ENCODE assay signal across 34 cellular contexts in the genomic region with DNA sequence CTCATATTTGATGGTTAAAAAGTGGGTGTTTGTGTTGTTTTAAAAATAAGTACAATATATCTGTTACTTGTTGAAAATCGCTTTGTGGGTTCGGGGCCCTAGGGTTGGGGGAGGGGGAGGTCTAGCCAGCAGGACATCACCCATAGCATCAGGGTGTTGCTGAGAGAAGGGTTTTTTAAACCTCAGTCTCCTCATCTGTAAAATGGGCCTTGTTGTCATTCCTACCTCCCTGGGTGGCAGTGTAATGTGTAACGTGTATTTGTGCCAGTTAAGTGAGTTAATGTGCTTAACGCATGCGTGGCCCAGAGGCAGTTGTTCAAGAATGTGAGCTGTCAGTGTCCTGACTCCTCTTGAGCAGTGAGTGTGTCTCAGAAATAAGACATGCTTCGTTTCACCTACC.
"Had no signal": no experiment of that assay in that cellular context is flagged by ENCODE, and none has a peak within 500 bp of the region (broad histone marks: within the 10 kb centered on the region; RNA-seq: fewer than 3 reads in every experiment).

No MANE protein-coding gene starts in this region.

- H3K4me3 ChIP-seq: ascending aorta, breast epithelium, cardiac muscle cell, coronary artery, esophagus muscularis mucosa, gastroesophageal sphincter, heart right ventricle had no signal

- H3K9me3 Mint-ChIP-seq: activated B cell treated with CpG ODN at 0.5 μM for 24 hours; activated CD8-positive, alpha-beta T cell treated with anti-CD3 and anti-CD28 coated beads for 36 hours; activated naive CD4-positive, alpha-beta T cell treated with anti-CD3 and anti-CD28 coated beads, Interleukin-2, amount 10 ng/mL, durations not matched to agents 7 days and 5 days; activated naive CD4-positive, alpha-beta T cell treated with anti-CD3 and anti-CD28 coated beads, Interleukin-2, amount 50 U/mL, for 72 hours; activated naive CD8-positive, alpha-beta T cell treated with anti-CD3 and anti-CD28 coated beads, Interleukin-2, amount 10 ng/mL, durations not matched to agents 7 days and 5 days; activated T-cell treated with anti-CD3 and anti-CD28 coated beads, Interleukin-2, amount 50 U/mL, for 24 hours; activated T-cell treated with anti-CD3 and anti-CD28 coated beads, Interleukin-2, amount 50 U/mL, for 72 hours; brain; central memory CD8-positive, alpha-beta T cell; effector memory CD8-positive, alpha-beta T cell; T-cell; T-helper 1 cell treated with Interleukin-12 subunit alpha and Interleukin-12 subunit beta and Interleukin-4 antibody, amounts not matched to agents 30 μg/mL and 1 μg/mL, for 36 hours; T-helper 2 cell treated with Interferon-gamma antibody and Interleukin-4, amounts not matched to agents 5 μg/mL and 100 μg/mL, for 36 hours had no signal

- H3K4me1 Mint-ChIP-seq: activated naive CD4-positive, alpha-beta T cell treated with anti-CD3 and anti-CD28 coated beads, Interleukin-2, amount 10 ng/mL, durations not matched to agents 7 days and 5 days had no signal

- H3K27ac ChIP-seq: ascending aorta, breast epithelium, cardiac muscle cell, coronary artery, esophagus muscularis mucosa, gastroesophageal sphincter, heart right ventricle, WERI-Rb-1 had no signal

- H3K36me3 Mint-ChIP-seq: activated naive CD4-positive, alpha-beta T cell treated with anti-CD3 and anti-CD28 coated beads, Interleukin-2, amount 10 ng/mL, durations not matched to agents 7 days and 5 days; activated naive CD4-positive, alpha-beta T cell treated with anti-CD3 and anti-CD28 coated beads, Interleukin-2, amount 50 U/mL, for 72 hours; activated naive CD8-positive, alpha-beta T cell treated with anti-CD3 and anti-CD28 coated beads, Interleukin-2, amount 10 ng/mL, durations not matched to agents 7 days and 5 days; T-cell had no signal

- H3K27me3 Mint-ChIP-seq: activated B cell treated with CpG ODN at 0.5 μM for 24 hours; activated CD8-positive, alpha-beta T cell treated with anti-CD3 and anti-CD28 coated beads for 36 hours; activated naive CD4-positive, alpha-beta T cell treated with anti-CD3 and anti-CD28 coated beads, Interleukin-2, amount 10 ng/mL, durations not matched to agents 7 days and 5 days; activated naive CD8-positive, alpha-beta T cell treated with anti-CD3 and anti-CD28 coated beads, Interleukin-2, amount 10 ng/mL, durations not matched to agents 7 days and 5 days; activated T-cell treated with anti-CD3 and anti-CD28 coated beads, Interleukin-2, amount 50 U/mL, for 24 hours; brain; central memory CD8-positive, alpha-beta T cell; effector memory CD8-positive, alpha-beta T cell; T-cell had no signal

- H3K4me3 Mint-ChIP-seq: activated B cell treated with CpG ODN at 0.5 μM for 24 hours; activated CD8-positive, alpha-beta T cell treated with anti-CD3 and anti-CD28 coated beads for 36 hours; activated naive CD4-positive, alpha-beta T cell treated with anti-CD3 and anti-CD28 coated beads, Interleukin-2, amount 10 ng/mL, durations not matched to agents 7 days and 5 days; activated naive CD8-positive, alpha-beta T cell treated with anti-CD3 and anti-CD28 coated beads, Interleukin-2, amount 10 ng/mL, durations not matched to agents 7 days and 5 days; activated T-cell treated with anti-CD3 and anti-CD28 coated beads, Interleukin-2, amount 50 U/mL, for 24 hours; activated T-cell treated with anti-CD3 and anti-CD28 coated beads, Interleukin-2, amount 50 U/mL, for 72 hours; brain; central memory CD8-positive, alpha-beta T cell; effector memory CD8-positive, alpha-beta T cell; T-cell; T-helper 1 cell treated with Interleukin-12 subunit alpha and Interleukin-12 subunit beta and Interleukin-4 antibody, amounts not matched to agents 30 μg/mL and 1 μg/mL, for 36 hours; T-helper 2 cell treated with Interferon-gamma antibody and Interleukin-4, amounts not matched to agents 5 μg/mL and 100 μg/mL, for 36 hours had no signal

- ATAC-seq: activated CD4-positive, CD25-positive, alpha-beta regulatory T cell treated with anti-CD3 and anti-CD28 coated beads, Interleukin-2, amount 50 U/mL, for 24 hours; activated CD8-positive, alpha-beta T cell treated with anti-CD3 and anti-CD28 coated beads for 36 hours; activated naive CD4-positive, alpha-beta T cell treated with anti-CD3 and anti-CD28 coated beads, Interleukin-2, amount 50 U/mL, for 72 hours; activated T-cell treated with anti-CD3 and anti-CD28 coated beads, Interleukin-2, amount 50 U/mL, for 72 hours; effector memory CD8-positive, alpha-beta T cell; gastroesophageal sphincter; T-cell had no signal

- H3K27ac Mint-ChIP-seq: activated B cell treated with CpG ODN at 0.5 μM for 24 hours; activated CD8-positive, alpha-beta T cell treated with anti-CD3 and anti-CD28 coated beads for 36 hours; activated naive CD4-positive, alpha-beta T cell treated with anti-CD3 and anti-CD28 coated beads, Interleukin-2, amount 10 ng/mL, durations not matched to agents 7 days and 5 days; activated naive CD8-positive, alpha-beta T cell treated with anti-CD3 and anti-CD28 coated beads, Interleukin-2, amount 10 ng/mL, durations not matched to agents 7 days and 5 days; activated T-cell treated with anti-CD3 and anti-CD28 coated beads, Interleukin-2, amount 50 U/mL, for 24 hours; T-cell; T-helper 1 cell treated with Interleukin-12 subunit alpha and Interleukin-12 subunit beta and Interleukin-4 antibody, amounts not matched to agents 30 μg/mL and 1 μg/mL, for 36 hours; T-helper 2 cell treated with Interferon-gamma antibody and Interleukin-4, amounts not matched to agents 5 μg/mL and 100 μg/mL, for 36 hours had no signal

- H3K27me3 ChIP-seq: ascending aorta, breast epithelium, cardiac muscle cell, esophagus muscularis mucosa, gastroesophageal sphincter, heart right ventricle had no signal

- H3K36me3 ChIP-seq: ascending aorta, breast epithelium, cardiac muscle cell, esophagus muscularis mucosa, gastroesophageal sphincter, WERI-Rb-1 had no signal

- H3K9me3 ChIP-seq: ascending aorta, breast epithelium, esophagus muscularis mucosa, gastroesophageal sphincter, heart right ventricle had no signal

- DNase-seq: activated B cell treated with CpG ODN at 0.5 μM for 24 hours; activated CD4-positive, alpha-beta T cell treated with anti-CD3 and anti-CD28 coated beads for 48 hours; activated CD4-positive, alpha-beta T cell treated with anti-CD3 and anti-CD28 coated beads, Interleukin-2, amount 50 U/mL, for 1 hour; activated CD4-positive, alpha-beta T cell treated with anti-CD3 and anti-CD28 coated beads, Interleukin-2, amount 50 U/mL, for 48 hours; activated CD8-positive, alpha-beta memory T cell treated with anti-CD3 and anti-CD28 coated beads, Interleukin-2, amount 50 U/mL, for 48 hours; activated CD8-positive, alpha-beta T cell treated with anti-CD3 and anti-CD28 coated beads for 36 hours; activated gamma-delta T cell; activated naive CD4-positive, alpha-beta T cell; activated naive CD4-positive, alpha-beta T cell treated with anti-CD3 and anti-CD28 coated beads, Interleukin-2, amount 10 ng/mL, durations not matched to agents 7 days and 5 days; activated naive CD8-positive, alpha-beta T cell treated with anti-CD3 and anti-CD28 coated beads, Interleukin-2, amount 10 ng/mL, durations not matched to agents 7 days and 5 days; activated T-cell treated with anti-CD3 and anti-CD28 coated beads for 4 hours; activated T-cell treated with anti-CD3 and anti-CD28 coated beads, Interleukin-2, amount 50 U/mL, for 24 hours; activated T-cell treated with anti-CD3 and anti-CD28 coated beads, Interleukin-2, amount 50 U/mL, for 72 hours; dermis blood vessel endothelial cell; effector CD4-positive, alpha-beta T cell; effector memory CD8-positive, alpha-beta T cell; erythroblast; foreskin melanocyte; heart right ventricle; T-cell; T1000; WERI-Rb-1 had no signal
